8 cellular contexts compared by ENCODE assay signal in the genomic region with DNA sequence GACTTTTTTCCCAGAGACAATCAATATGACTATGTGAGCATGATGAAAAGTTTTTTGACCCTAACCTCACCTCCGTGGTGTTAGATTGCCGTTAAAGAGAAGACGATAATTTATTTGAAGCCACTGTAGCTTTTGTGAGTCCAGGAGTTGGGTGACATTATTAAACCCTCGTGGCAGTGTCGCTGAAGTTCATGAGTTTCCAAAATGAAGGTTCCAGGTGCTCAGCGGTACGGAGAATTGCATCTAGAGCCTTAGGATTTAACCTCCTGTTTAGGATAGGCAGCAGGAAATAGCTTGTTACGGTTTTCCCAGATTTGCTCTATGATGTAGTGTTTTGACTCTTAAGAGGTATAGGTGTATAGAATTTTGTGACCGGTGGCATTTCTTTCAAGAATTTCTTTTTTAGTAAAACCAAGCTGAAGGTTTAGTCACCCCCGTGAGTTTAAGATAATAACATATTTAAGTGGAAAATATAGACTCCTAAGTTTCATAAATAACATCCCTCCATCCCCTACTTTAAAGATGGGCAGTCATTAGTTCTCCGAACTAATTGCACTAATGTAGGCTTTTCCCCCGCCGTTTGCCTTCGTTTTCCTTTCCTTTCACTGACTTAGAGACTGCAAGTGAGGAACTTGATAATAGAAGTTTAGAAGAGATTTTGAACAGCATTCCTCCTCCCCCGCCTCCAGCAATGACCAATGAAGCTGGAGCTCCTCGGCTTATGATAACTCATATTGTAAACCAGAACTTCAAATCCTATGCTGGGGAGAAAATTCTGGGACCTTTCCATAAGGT. TPM values are rescaled to one million over a fixed set of nuclear protein-coding genes. Genes with fewer than 3 reads are reported as not detected.
DNase-seq lines count a peak whose midpoint lies in the region; ATAC-seq and TF ChIP-seq lines count a peak whose summit lies in the region.

No MANE protein-coding gene starts in this region.

- CTCF ChIA-PET in PC-9 (lab: Charles Lee): interaction anchor here (0.6 kb wide), 1 partner anchor 1675 kb away, joined by 3 read pairs; no protein-coding TSS in a partner anchor

- H3K9me3 Mint-ChIP-seq in dendritic cell treated with granulocyte-macrophage colony-stimulating factor and Interleukin-4, amounts not matched to agents 40 ng/mL and 50 ng/mL, for 4 days: no peaks in the 10 kb centered on the region

- no peak for ATAC-seq in GM18858 (IDR thresholded peaks at IDR 0.05; ENCODE audit: unreplicated experiment)
- ATAC-seq in GM21367 (IDR thresholded peaks at IDR 0.05; ENCODE audit: unreplicated experiment): no peak
- ATAC-seq in HG02852 (IDR thresholded peaks at IDR 0.05; ENCODE audit: unreplicated experiment): no peak

- POLR2A ChIA-PET in PC-9 (lab: Charles Lee; ENCODE audit: unreplicated experiment): interaction anchor here (0.6 kb wide), 1 partner anchor 1017 kb away, joined by 3 read pairs; no protein-coding TSS in a partner anchor

- H4K20me1 ChIP-seq in GM23248 (ENCODE audit: insufficient read depth): no peaks in the 10 kb centered on the region
- H4K20me1 ChIP-seq in PC-9 (ENCODE audit: insufficient read depth): peaks cover 11% of the 10 kb centered on the region

- peak overlapping the region; percentile 98 for H3K27ac ChIP-seq in GM23248
- H3K27ac ChIP-seq in PC-9: peak overlapping the region; percentile 67
- H3K27ac ChIP-seq in muscle layer of duodenum (ENCODE audit: low read length): peak overlapping the region; percentile 90

- intact Hi-C loops in PC-9 (cut with micrococcal nuclease; ENCODE audit: unreplicated experiment): loop anchor here (2.0 to 10.0 kb wide), 2 partner anchors 47 to 767 kb away; partner anchors contain the start of gene TRIM59
- intact Hi-C loops in dendritic cell treated with granulocyte-macrophage colony-stimulating factor and Interleukin-4, amounts not matched to agents 40 ng/mL and 50 ng/mL, for 4 days (cut with micrococcal nuclease): loop anchor here (5.0 to 10.0 kb wide), 3 partner anchors 46 to 821 kb away; partner anchors contain the start of genes KPNA4, NMD3 and TRIM59

- peak overlapping the region; percentile 81 for H3K4me3 ChIP-seq in AG10803 (ENCODE audit: low read length)
- H3K4me3 ChIP-seq in GM23248: peak overlapping the region; percentile 95
- H3K4me3 ChIP-seq in PC-9: peak overlapping the region; percentile 90
- peak overlapping the region; percentile 96 to 100 for H3K4me3 ChIP-seq in muscle layer of duodenum (ENCODE audit: low read depth in 1 of 2, low read length in 2 of 2)

- no peaks in the 10 kb centered on the region for H3K9me2 ChIP-seq in GM23248 (ENCODE audit: insufficient read depth)
- H3K9me2 ChIP-seq in PC-9 (ENCODE audit: insufficient read depth): no peaks in the 10 kb centered on the region

- H3K4me1 ChIP-seq in GM23248 (ENCODE audit: insufficient read depth) (peaks cover 49% of the 10 kb centered on the region), PC-9 (replicated peaks; ENCODE audit: insufficient read depth) (peaks cover 34% of the 10 kb centered on the region), muscle layer of duodenum (ENCODE audit: control insufficient read depth in 1 of 2, insufficient read depth in 2 of 2, low read length in 2 of 2) (peaks cover 0 to 21% of the 10 kb centered on the region in 2 donors)

- DNase-seq in AG10803 (ENCODE audit: low read depth) (peak; percentile 62), GM23248 (peak; percentile 74), PC-9 (peak; percentile 26 to 47)

- no peaks in the 10 kb centered on the region for H3K9me3 ChIP-seq in GM23248 (ENCODE audit: low read depth)
- H3K9me3 ChIP-seq in PC-9 (ENCODE audit: insufficient read depth, low read depth): no peaks in the 10 kb centered on the region
- H3K9me3 ChIP-seq in muscle layer of duodenum (ENCODE audit: control insufficient read depth in 1 of 2, low read length in 2 of 2): no peaks in the 10 kb centered on the region

- H3K27me3 Mint-ChIP-seq in dendritic cell treated with granulocyte-macrophage colony-stimulating factor and Interleukin-4, amounts not matched to agents 40 ng/mL and 50 ng/mL, for 4 days: no peaks in the 10 kb centered on the region

- BruUV-seq in PC-9 (replicated peaks; lab: Mats Ljungman, UMichigan): no TSS peak

- WGBS in GM23248 (ENCODE audit: low coverage in 1 of 2, low lambda C conversion rate in 2 of 2, missing lambda C conversion rate in 2 of 2), 2 experiments: 35 to 37% methylated on average over 16 of the region's 16 CpGs

- H3F3A ChIP-seq in GM23248 (ENCODE audit: insufficient read depth): peaks cover 18% of the 10 kb centered on the region
- peaks cover 10% of the 10 kb centered on the region for H3F3A ChIP-seq in PC-9 (ENCODE audit: insufficient read depth, low read depth)

- peak overlapping the region; percentile 90 for H3K4me2 ChIP-seq in GM23248 (ENCODE audit: unreplicated experiment)
- H3K4me2 ChIP-seq in PC-9: peak overlapping the region; percentile 86

- H3K79me2 ChIP-seq in GM23248 (ENCODE audit: insufficient read depth): peaks cover 93% of the 10 kb centered on the region
- peaks cover 95% of the 10 kb centered on the region for H3K79me2 ChIP-seq in PC-9 (ENCODE audit: low read depth)

- H3K27ac Mint-ChIP-seq in dendritic cell treated with granulocyte-macrophage colony-stimulating factor and Interleukin-4, amounts not matched to agents 40 ng/mL and 50 ng/mL, for 4 days: peak overlapping the region; percentile 96

- H3K27me3 ChIP-seq in GM23248 (replicated peaks; ENCODE audit: insufficient read depth) (no peaks in the 10 kb centered on the region), PC-9 (ENCODE audit: insufficient read depth, low read depth) (no peaks in the 10 kb centered on the region), muscle layer of duodenum (ENCODE audit: low read depth, low read length) (no peaks in the 10 kb centered on the region)

- H2AFZ ChIP-seq in GM23248 (peak overlapping the region; percentile 95), PC-9 (peak overlapping the region; percentile 93)

- H3K36me3 Mint-ChIP-seq in dendritic cell treated with granulocyte-macrophage colony-stimulating factor and Interleukin-4, amounts not matched to agents 40 ng/mL and 50 ng/mL, for 4 days (ENCODE audit: low read depth): peaks cover 29% of the 10 kb centered on the region

- TF ChIP-seq CTCF in AG10803 (conservative IDR thresholded peaks at IDR 0.05; ENCODE audit: low read length) (no peak), PC-9 (conservative IDR thresholded peaks at IDR 0.05) (no peak)

- peak overlapping the region; percentile 81 for H3K4me3 Mint-ChIP-seq in dendritic cell treated with granulocyte-macrophage colony-stimulating factor and Interleukin-4, amounts not matched to agents 40 ng/mL and 50 ng/mL, for 4 days

- H3K4me1 Mint-ChIP-seq in dendritic cell treated with granulocyte-macrophage colony-stimulating factor and Interleukin-4, amounts not matched to agents 40 ng/mL and 50 ng/mL, for 4 days (ENCODE audit: low read depth): peaks cover 35% of the 10 kb centered on the region

- peaks cover 22% of the 10 kb centered on the region; the same call in 1 of the 2 replicates for H3K36me3 ChIP-seq in GM23248 (ENCODE audit: low read depth)
- H3K36me3 ChIP-seq in PC-9 (ENCODE audit: low read depth): peaks cover 8% of the 10 kb centered on the region; the same call in 1 of the 2 replicates
- H3K36me3 ChIP-seq in muscle layer of duodenum (ENCODE audit: control insufficient read depth in 1 of 2, insufficient read depth in 2 of 2, low read length in 2 of 2): no peaks in the 10 kb centered on the region

- in situ Hi-C loops in GM23248 (cut with MboI): loop anchor here (10.0 kb wide), 1 partner anchor 237 kb away; no protein-coding TSS in a partner anchor

- peak overlapping the region; percentile 98 for H3K9ac ChIP-seq in GM23248

RNA-seq across cellular contexts. Expression of gene SMC4, which starts 2.0 kb away (rescaled TPM):
- 40.2 and 73.6 TPM in 2 replicates for total RNA-seq in GM23248 (2014; rRNA removed; shearing (Covaris generic))
- 69.7 and 88.2 TPM in 2 replicates for polyA plus RNA-seq in GM23248 (2016; fragmentation: Nextera tagmentation; extraction: Ambion mirVana)
- total RNA-seq in PC-9 (2021): 138 and 181 TPM in 2 replicates

RNA-seq across cellular contexts. Expression of gene IFT80, which starts 2.5 kb away (rescaled TPM):
- 48.4 and 59.4 TPM in 2 replicates for total RNA-seq in GM23248 (2014; rRNA removed; shearing (Covaris generic))
- 15.2 and 19.8 TPM in 2 replicates for polyA plus RNA-seq in GM23248 (2016; fragmentation: Nextera tagmentation; extraction: Ambion mirVana)
- 47.9 and 59.4 TPM in 2 replicates for total RNA-seq in PC-9 (2021)

RNA-seq across cellular contexts. Expression of gene TRIM59, which starts 48.1 kb away (rescaled TPM):
- total RNA-seq in GM23248 (2014; rRNA removed; shearing (Covaris generic)): 14.8 and 26.1 TPM in 2 replicates
- 23.9 and 25.0 TPM in 2 replicates for polyA plus RNA-seq in GM23248 (2016; fragmentation: Nextera tagmentation; extraction: Ambion mirVana)
- 14.4 and 23.3 TPM in 2 replicates for total RNA-seq in PC-9 (2021)
